8 cellular contexts compared by ENCODE assay signal in the genomic region with DNA sequence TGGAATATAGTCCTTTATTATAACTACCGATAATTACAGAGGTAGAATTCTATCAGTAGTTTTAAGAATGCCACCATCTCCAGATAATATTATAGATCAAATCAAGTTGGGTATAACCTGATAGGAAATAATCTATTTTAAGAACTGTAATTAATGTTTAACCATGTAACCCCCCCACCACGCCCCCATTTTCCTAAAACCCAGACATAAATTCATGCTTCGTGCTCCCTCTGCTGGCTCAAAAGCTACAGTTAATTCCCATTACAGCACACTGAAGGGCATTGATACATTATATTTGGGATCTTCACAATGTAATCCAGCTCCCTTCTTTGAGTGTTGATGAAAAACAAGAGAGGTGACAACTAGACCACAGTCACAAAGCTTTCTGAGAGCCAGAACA.
DNase-seq lines count a peak whose midpoint lies in the region; TF ChIP-seq lines count a peak whose summit lies in the region.

No MANE protein-coding gene starts in this region.

- DNase-seq in AG08395 (ENCODE audit: low spot score) (peak; percentile 19), GM13977 (ENCODE audit: low spot score) (no peak), adipocyte (ENCODE audit: low read depth) (peak; percentile 67), kidney glomerular epithelial cell (lab: John Stamatoyannopoulos, UW) (peak; percentile 25), NCI-H1436 (lab: John Stamatoyannopoulos, UW) (no peak), 8988T (no peak), lower leg skin (ENCODE audit: low spot score in 2 of 2) (no peak), SIG-M5 (lab: John Stamatoyannopoulos, UW) (no peak)

- TF ChIP-seq CTCF in GM13977 (IDR thresholded peaks at IDR 0.05; ENCODE audit: extremely low read depth, insufficient read depth, missing control alignments): peak; percentile 63
- TF ChIP-seq CTCF in lower leg skin (IDR thresholded peaks at IDR 0.05): no peak

- no peak for TF ChIP-seq POLR2A in lower leg skin (IDR thresholded peaks at IDR 0.05)

- peaks cover 39% of the 10 kb centered on the region for H3K4me1 ChIP-seq in adipocyte (ENCODE audit: control insufficient read depth, insufficient read depth, low read length)

- no peaks in the 10 kb centered on the region for H3K36me3 ChIP-seq in adipocyte (ENCODE audit: control insufficient read depth, insufficient read depth, low read length, severe bottlenecking)

- H3K4me3 ChIP-seq in adipocyte (ENCODE audit: low read length) (no peak overlapping the region), lower leg skin (ENCODE audit: low read depth, poor library complexity, severe bottlenecking) (no peak overlapping the region)

- H3K9ac ChIP-seq in adipocyte (ENCODE audit: low read length): no peak overlapping the region

- intact Hi-C loops in lower leg skin (cut with DNase I; ENCODE audit: low total_unique reads): no loop called here

- no peaks in the 10 kb centered on the region for H3K9me3 ChIP-seq in adipocyte (ENCODE audit: control insufficient read depth, low read length)

- in situ Hi-C loops in GM13977 (cut with MboI; ENCODE audit: low pct_unique_long_range_greater_than_20kb, low sequenced_read_pairs, unreplicated experiment): no loop called here

- H3K27me3 ChIP-seq in adipocyte (replicated peaks; ENCODE audit: control insufficient read depth, insufficient read depth, low read length): no peaks in the 10 kb centered on the region

- 66 to 69% methylated on average over 3 of the region's 3 CpGs for WGBS in lower leg skin, 2 donors

Comparison
In these comparisons a context has a peak if more than half of its experiments do, and no peak if none do; other contexts are left out.
1. DNase-seq: peak in AG08395 (single experiment), adipocyte (single experiment) and kidney glomerular epithelial cell (single experiment); none in GM13977 (single experiment), NCI-H1436 (single experiment), 8988T (single experiment), lower leg skin (0 of 2) and SIG-M5 (single experiment).